1 cellular context compared by ENCODE assay signal in genomic region chr10:71222541-71223364, GRCh38.
TF ChIP-seq lines count a peak whose summit lies in the region.

No MANE protein-coding gene starts in this region.

TF ChIP-seq in GM23338, 12 proteins besides CTCF, POLR2A, EP300 and RAD21 (continued from another document):
- TF ChIP-seq, protein P1, sequence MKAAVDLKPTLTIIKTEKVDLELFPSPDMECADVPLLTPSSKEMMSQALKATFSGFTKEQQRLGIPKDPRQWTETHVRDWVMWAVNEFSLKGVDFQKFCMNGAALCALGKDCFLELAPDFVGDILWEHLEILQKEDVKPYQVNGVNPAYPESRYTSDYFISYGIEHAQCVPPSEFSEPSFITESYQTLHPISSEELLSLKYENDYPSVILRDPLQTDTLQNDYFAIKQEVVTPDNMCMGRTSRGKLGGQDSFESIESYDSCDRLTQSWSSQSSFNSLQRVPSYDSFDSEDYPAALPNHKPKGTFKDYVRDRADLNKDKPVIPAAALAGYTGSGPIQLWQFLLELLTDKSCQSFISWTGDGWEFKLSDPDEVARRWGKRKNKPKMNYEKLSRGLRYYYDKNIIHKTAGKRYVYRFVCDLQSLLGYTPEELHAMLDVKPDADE (IDR thresholded peaks at IDR 0.05), result no peak
- TF ChIP-seq EZH2 (IDR thresholded peaks at IDR 0.05; ENCODE audit: low read depth, unreplicated experiment) (no peak), ZNF462 (CRISPR knock-in tag; IDR thresholded peaks at IDR 0.05) (no peak), ZNF331 (CRISPR knock-in tag; IDR thresholded peaks at IDR 0.05; ENCODE audit: low read depth) (no peak)
